In genomic region chr15:70042553-70043214, GRCh38 we compare ENCODE assay signal across 2 cellular contexts.
TF ChIP-seq lines count a peak whose summit lies in the region.

No MANE protein-coding gene starts in this region.

TF ChIP-seq in HEK293, 187 proteins besides CTCF, POLR2A, EP300 and RAD21:
- TF ChIP-seq ZNF747 (tag by site-specific recombination; IDR thresholded peaks at IDR 0.05) (0 out of 2 replicates have a peak, but pooled peaks have one; percentile 70), ZNF610 (tag by site-specific recombination; IDR thresholded peaks at IDR 0.05; ENCODE audit: borderline replicate concordance) (no peak), ZBTB20 (tag by site-specific recombination; IDR thresholded peaks at IDR 0.05) (0 out of 2 replicates have a peak, but pooled peaks have one; percentile 16), ZBTB26 (tag by site-specific recombination; optimal IDR thresholded peaks at IDR 0.05) (no peak), ZNF473 (tag by site-specific recombination; IDR thresholded peaks at IDR 0.05) (peak; percentile 85; the same call in 1 of the 2 replicates), ZNF792 (tag by site-specific recombination; IDR thresholded peaks at IDR 0.05) (no peak), SALL2 (tag by site-specific recombination; IDR thresholded peaks at IDR 0.05; ENCODE audit: borderline replicate concordance) (peak; percentile 43; the same call in 1 of the 2 replicates), ZNF112 (tag by site-specific recombination; IDR thresholded peaks at IDR 0.05) (no peak), ZNF785 (tag by site-specific recombination; IDR thresholded peaks at IDR 0.05) (0 out of 2 replicates have a peak, but pooled peaks have one; percentile 24), ZBTB17 (tag by site-specific recombination; IDR thresholded peaks at IDR 0.05) (peak; percentile 100), ZNF184 (tag by site-specific recombination; IDR thresholded peaks at IDR 0.05) (no peak), ZBTB49 (tag by site-specific recombination; IDR thresholded peaks at IDR 0.05; ENCODE audit: low read depth) (no peak), ZNF621 (tag by site-specific recombination; IDR thresholded peaks at IDR 0.05) (0 out of 2 replicates have a peak, but pooled peaks have one; percentile 51), ZNF626 (tag by site-specific recombination; IDR thresholded peaks at IDR 0.05) (no peak), GLI2 (tag by site-specific recombination; IDR thresholded peaks at IDR 0.05; ENCODE audit: borderline replicate concordance, low read depth) (no peak), ZNF133 (tag by site-specific recombination; IDR thresholded peaks at IDR 0.05) (peak; percentile 83), ZNF366 (tag by site-specific recombination; conservative IDR thresholded peaks at IDR 0.05) (peak; percentile 100), ZNF571 (tag by site-specific recombination; IDR thresholded peaks at IDR 0.05) (peak; percentile 38; the same call in 1 of the 2 replicates), ZNF514 (tag by site-specific recombination; IDR thresholded peaks at IDR 0.05) (0 out of 2 replicates have a peak, but pooled peaks have one; percentile 19), ZNF488 (tag by site-specific recombination; IDR thresholded peaks at IDR 0.05) (peak; percentile 48), ZNF658 (tag by site-specific recombination; IDR thresholded peaks at IDR 0.05) (0 out of 2 replicates have a peak, but pooled peaks have one; percentile 62), ATF2 (tag by site-specific recombination; IDR thresholded peaks at IDR 0.05; ENCODE audit: low read depth) (peak; percentile 60)

TF ChIP-seq in GM12878, 131 proteins besides CTCF, POLR2A, EP300 and RAD21:
- TF ChIP-seq MTA2 (IDR thresholded peaks at IDR 0.05; ENCODE audit: low read depth) (no peak), HDGF (IDR thresholded peaks at IDR 0.05) (peak; percentile 59; the same call in 1 of the 2 replicates)
